16 cellular contexts compared by ENCODE assay signal in the genomic region with DNA sequence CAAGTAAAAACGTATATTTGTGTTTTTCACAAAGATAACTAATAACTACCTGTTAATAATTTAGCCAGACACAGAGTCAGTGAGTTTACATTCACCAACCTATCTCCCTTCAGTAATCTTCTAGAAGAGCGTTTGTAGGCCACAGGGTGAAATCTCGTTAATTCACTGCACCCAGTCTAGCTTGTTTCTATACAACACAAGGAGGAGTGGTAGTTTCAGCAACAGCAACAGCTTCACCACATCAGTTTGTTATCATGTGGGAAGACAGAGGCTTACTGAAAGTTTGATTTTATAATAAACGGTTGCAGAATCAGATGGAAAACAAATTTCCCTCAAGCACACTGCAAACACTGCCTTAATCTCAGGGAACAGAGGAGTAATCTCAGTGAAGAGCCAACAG. TPM values are rescaled to one million over a fixed set of nuclear protein-coding genes. Genes with fewer than 3 reads are reported as not detected.
A peak's percentile ranks its signal among the peaks of the same experiment; 100 is the strongest.
DNase-seq lines count a peak whose midpoint lies in the region; ATAC-seq and TF ChIP-seq lines count a peak whose summit lies in the region.
"Had no signal": no experiment of that assay in that cellular context is flagged by ENCODE, and none has a peak within 500 bp of the region (broad histone marks: within the 10 kb centered on the region; RNA-seq: fewer than 3 reads in every experiment).

No MANE protein-coding gene starts in this region.

- dilution Hi-C loops in mammary epithelial cell (cut with HindIII; ENCODE audit: low sequenced_read_pairs), result no loop called here

- no peak overlapping the region for H3K4me2 ChIP-seq in mammary epithelial cell (ENCODE audit: insufficient read depth, low read depth, low read length)

- no peak overlapping the region for H2AFZ ChIP-seq in mammary epithelial cell (ENCODE audit: low read depth, low read length)

- 53% methylated on average over 4 of the region's 4 CpGs for WGBS in mammary epithelial cell (ENCODE audit: low coverage, missing lambda C conversion rate)

- H3K4me1 Mint-ChIP-seq in nephron progenitor cell, result peaks cover 12% of the 10 kb centered on the region

- H3K36me3 ChIP-seq in breast epithelium (no peaks in the 10 kb centered on the region), mammary epithelial cell (ENCODE audit: insufficient read depth, low read length) (no peaks in the 10 kb centered on the region)

- no peak for TF ChIP-seq POLR2A in breast epithelium (IDR thresholded peaks at IDR 0.05)

- H3K9me3 ChIP-seq in breast epithelium, result no peaks in the 10 kb centered on the region
- no peaks in the 10 kb centered on the region for H3K9me3 ChIP-seq in mammary epithelial cell (replicated peaks; ENCODE audit: insufficient read depth, low read length)

- TF ChIP-seq CTCF in breast epithelium (IDR thresholded peaks at IDR 0.05) (no peak), mammary epithelial cell (conservative IDR thresholded peaks at IDR 0.05 in 1 of 2, IDR thresholded peaks at IDR 0.05 in 1 of 2; ENCODE audit: extremely low read depth in 1 of 2, insufficient read depth in 1 of 2, low read depth in 1 of 2, low read length in 2 of 2) (no peak), nephron progenitor cell (IDR thresholded peaks at IDR 0.05) (no peak)

- no peaks in the 10 kb centered on the region for H3K4me1 ChIP-seq in breast epithelium
- H3K4me1 ChIP-seq in mammary epithelial cell (ENCODE audit: insufficient read depth, low read length), result peaks cover 14% of the 10 kb centered on the region

- H3K27ac Mint-ChIP-seq in nephron progenitor cell, result no peak overlapping the region
- H3K27ac Mint-ChIP-seq: activated naive CD4-positive, alpha-beta T cell treated with anti-CD3 and anti-CD28 coated beads for 36 hours; CD4-positive, CD25-positive, alpha-beta regulatory T cell had no signal

- H3K4me3 Mint-ChIP-seq in nephron progenitor cell, result peak overlapping the region; percentile 6
- H3K4me3 Mint-ChIP-seq: activated naive CD4-positive, alpha-beta T cell treated with anti-CD3 and anti-CD28 coated beads for 36 hours had no signal

- H4K20me1 ChIP-seq in mammary epithelial cell (ENCODE audit: insufficient read depth, low read length), result no peaks in the 10 kb centered on the region

- H3K9ac ChIP-seq in mammary epithelial cell (ENCODE audit: insufficient read depth, low read length), result no peak overlapping the region

- H3K9me3 Mint-ChIP-seq in nephron progenitor cell, result no peaks in the 10 kb centered on the region
- H3K9me3 Mint-ChIP-seq: activated naive CD4-positive, alpha-beta T cell treated with anti-CD3 and anti-CD28 coated beads for 36 hours had no signal

- H3K27ac ChIP-seq in breast epithelium, result peak overlapping the region; percentile 1 to 83
- H3K27ac ChIP-seq in mammary epithelial cell (ENCODE audit: insufficient read depth, low read depth, low read length), result no peak overlapping the region

- no peak for DNase-seq in breast epithelium (ENCODE audit: low spot score in 2 of 2)
- DNase-seq in mammary epithelial cell, result no peak
- DNase-seq in cerebellar cortex (ENCODE audit: low spot score), result peak; percentile 41
- DNase-seq in nephron progenitor cell, result no peak
- DNase-seq in D341Med (ENCODE audit: low spot score), result no peak
- no peak for DNase-seq in DMS79 treated with DMSO at 0.1 percent for 48 hours (lab: John Stamatoyannopoulos, UW)
- DNase-seq in NCI-H1417 treated with DMSO at 0.1 percent for 48 hours (lab: John Stamatoyannopoulos, UW), result no peak
- DNase-seq: activated CD4-positive, CD25-positive, alpha-beta regulatory T cell treated with anti-CD3 and anti-CD28 coated beads, Interleukin-2, amount 50 U/mL, for 72 hours; activated naive CD4-positive, alpha-beta T cell treated with anti-CD3 and anti-CD28 coated beads for 36 hours; CD4-positive, CD25-positive, alpha-beta regulatory T cell; NCI-H1105; SIG-M5; T-helper 2 cell had no signal

- no TSS peak for BruUV-seq in mammary epithelial cell (replicated peaks; lab: Mats Ljungman, UMichigan)

- no peaks in the 10 kb centered on the region for H3K79me2 ChIP-seq in mammary epithelial cell (ENCODE audit: insufficient read depth, low read length)

- intact Hi-C loops in breast epithelium (cut with DNase I; ENCODE audit: low total_unique reads) (no loop called here), mammary epithelial cell (cut with micrococcal nuclease) (no loop called here)

- no peak for ATAC-seq in GM18511 (IDR thresholded peaks at IDR 0.05; ENCODE audit: unreplicated experiment)
- ATAC-seq: K562 had no signal

- H3K27me3 ChIP-seq in breast epithelium (no peaks in the 10 kb centered on the region), mammary epithelial cell (ENCODE audit: insufficient read depth, low read length) (peaks cover 13% of the 10 kb centered on the region)

- peaks cover 79% of the 10 kb centered on the region for H3K27me3 Mint-ChIP-seq in nephron progenitor cell (ENCODE audit: low read depth, poor library complexity)

- in situ Hi-C loops in mammary epithelial cell (cut with MboI; ENCODE audit: low sequenced_read_pairs in 2 of 2), result no loop called here

- H3K4me3 ChIP-seq in breast epithelium (no peak overlapping the region), mammary epithelial cell (replicated peaks in 1 of 3; ENCODE audit: insufficient read depth in 1 of 3, low read depth in 2 of 3, low read length in 3 of 3) (no peak overlapping the region)
- H3K4me3 ChIP-seq: K562, skin epidermis had no signal

- no peaks in the 10 kb centered on the region for H3K36me3 Mint-ChIP-seq in nephron progenitor cell (ENCODE audit: low read depth)
- H3K36me3 Mint-ChIP-seq: CD4-positive, CD25-positive, alpha-beta regulatory T cell had no signal

- CTCF ChIA-PET in mammary epithelial cell (lab: Charles Lee; ENCODE audit: low non-redundant PET), result no interaction called here

RNA-seq across cellular contexts. Expression of a gene that starts 2.6 kb away (rescaled TPM):
- 10 to 100 TPM in 2 of 3 donors, 1 to 10 TPM in 1; 2.2 to 37.3 (median 16.1) TPM for total RNA-seq in breast epithelium
- 1 to 10 TPM in 1 of 2 donors, not detected in 1; 3.0 TPM for total RNA-seq in mammary epithelial cell
- 0.11 TPM for polyA plus RNA-seq in mammary epithelial cell
- polyA minus RNA-seq in mammary epithelial cell, result not detected
- total RNA-seq: activated naive CD4-positive, alpha-beta T cell treated with anti-CD3 and anti-CD28 coated beads for 36 hours had no signal
